Comparison of ENCODE assay signal across 22 cellular contexts in genomic region chr17:36813357-36813756, GRCh38.
"Had no signal": no experiment of that assay in that cellular context is flagged by ENCODE, and none has a peak within 500 bp of the region (broad histone marks: within the 10 kb centered on the region; RNA-seq: fewer than 3 reads in every experiment).

No MANE protein-coding gene starts in this region.

- FAIRE-seq: astrocyte, RCC 7860 had no signal

- ATAC-seq: activated CD4-positive, alpha-beta T cell treated with anti-CD3 and anti-CD28 coated beads for 36 hours; activated CD8-positive, alpha-beta T cell treated with anti-CD3 and anti-CD28 coated beads for 36 hours; activated T-cell treated with anti-CD3 and anti-CD28 coated beads, Interleukin-2, amount 50 U/mL, for 72 hours; PC-3; T-helper 17 cell had no signal

- H3K4me3 ChIP-seq: cardiac muscle cell had no signal

- H3K27ac Mint-ChIP-seq: activated CD4-positive, alpha-beta T cell treated with anti-CD3 and anti-CD28 coated beads for 36 hours; activated CD8-positive, alpha-beta T cell treated with anti-CD3 and anti-CD28 coated beads for 36 hours; activated naive CD4-positive, alpha-beta T cell treated with anti-CD3 and anti-CD28 coated beads, Interleukin-2, amount 50 U/mL, for 24 hours; activated T-cell treated with anti-CD3 and anti-CD28 coated beads, Interleukin-2, amount 50 U/mL, for 72 hours; activated T-helper 2 cell treated with anti-CD3 and anti-CD28 coated beads, Interferon-gamma antibody, Interleukin-2, Interleukin-4, amounts not matched to agents 10 μg/mL and 5 μg/mL and 100 μg/mL, durations not matched to agents 14 hours and 24 hours and 36 hours; T-helper 17 cell had no signal

- DNase-seq: activated CD4-positive, alpha-beta T cell treated with anti-CD3 and anti-CD28 coated beads for 36 hours; activated CD8-positive, alpha-beta memory T cell treated with anti-CD3 and anti-CD28 coated beads, Interleukin-2, amount 50 U/mL, for 4 hours; activated CD8-positive, alpha-beta T cell treated with anti-CD3 and anti-CD28 coated beads for 36 hours; activated T-cell treated with anti-CD3 and anti-CD28 coated beads, Interleukin-2, amount 50 U/mL, for 72 hours; amygdala; brain microvascular endothelial cell; cerebellar nuclear complex; MM.1S; NCI-H1105; NCI-H1694 treated with DMSO at 0.1 percent for 48 hours; NCI-H2029 treated with DMSO at 0.1 percent for 48 hours; NCI-H446; PC-3; SHP77 treated with DMSO at 0.1 percent for 48 hours; T-helper 17 cell; T-helper 9 cell had no signal

- H3K9me3 Mint-ChIP-seq: activated CD8-positive, alpha-beta T cell treated with anti-CD3 and anti-CD28 coated beads for 36 hours; activated naive CD4-positive, alpha-beta T cell treated with anti-CD3 and anti-CD28 coated beads, Interleukin-2, amount 50 U/mL, for 24 hours; activated T-cell treated with anti-CD3 and anti-CD28 coated beads, Interleukin-2, amount 50 U/mL, for 72 hours; activated T-helper 2 cell treated with anti-CD3 and anti-CD28 coated beads, Interferon-gamma antibody, Interleukin-2, Interleukin-4, amounts not matched to agents 10 μg/mL and 5 μg/mL and 100 μg/mL, durations not matched to agents 14 hours and 24 hours and 36 hours had no signal

- H3K27ac ChIP-seq: brain microvascular endothelial cell, cardiac muscle cell, VCaP had no signal

- H3K36me3 Mint-ChIP-seq: activated naive CD4-positive, alpha-beta T cell treated with anti-CD3 and anti-CD28 coated beads, Interleukin-2, amount 50 U/mL, for 24 hours had no signal

- H3K36me3 ChIP-seq: brain microvascular endothelial cell, cardiac muscle cell had no signal

- H3K4me3 Mint-ChIP-seq: activated CD4-positive, alpha-beta T cell treated with anti-CD3 and anti-CD28 coated beads for 36 hours; activated CD8-positive, alpha-beta T cell treated with anti-CD3 and anti-CD28 coated beads for 36 hours; activated naive CD4-positive, alpha-beta T cell treated with anti-CD3 and anti-CD28 coated beads, Interleukin-2, amount 50 U/mL, for 24 hours; activated T-cell treated with anti-CD3 and anti-CD28 coated beads, Interleukin-2, amount 50 U/mL, for 72 hours; T-helper 17 cell had no signal

- H3K4me1 Mint-ChIP-seq: activated CD4-positive, alpha-beta T cell treated with anti-CD3 and anti-CD28 coated beads for 36 hours; activated naive CD4-positive, alpha-beta T cell treated with anti-CD3 and anti-CD28 coated beads, Interleukin-2, amount 50 U/mL, for 24 hours had no signal
